ENCODE assay signal across 9 cellular contexts in genomic region chr4:173521474-173522159, GRCh38. TPM values are rescaled to one million over a fixed set of nuclear protein-coding genes. Genes with fewer than 3 reads are reported as not detected.
A peak's percentile ranks its signal among the peaks of the same experiment; 100 is the strongest.
DNase-seq lines count a peak whose midpoint lies in the region; ATAC-seq and TF ChIP-seq lines count a peak whose summit lies in the region.
"Had no signal": no experiment of that assay in that cellular context is flagged by ENCODE, and none has a peak within 500 bp of the region (broad histone marks: within the 10 kb centered on the region; RNA-seq: fewer than 3 reads in every experiment).

No MANE protein-coding gene starts in this region.

- ATAC-seq in activated CD4-positive, alpha-beta T cell treated with anti-CD3 and anti-CD28 coated beads for 36 hours, result no peak

- peak overlapping the region; percentile 77 for H3K4me2 ChIP-seq in hepatocyte

- peaks cover 28% of the 10 kb centered on the region for H3K79me2 ChIP-seq in hepatocyte

- peak in 1 of 2 donors; percentile 20 for TF ChIP-seq POLR2A in sigmoid colon (IDR thresholded peaks at IDR 0.05)

- TF ChIP-seq EP300 in sigmoid colon (IDR thresholded peaks at IDR 0.05), result peak in 1 of 4 donors; percentile 1

- H2AFZ ChIP-seq in hepatocyte, result peak overlapping the region; percentile 23

- CTCF ChIA-PET in activated CD4-positive, alpha-beta T cell treated with anti-CD3 and anti-CD28 coated beads for 36 hours (lab: Charles Lee), result no interaction called here

- H3K4me1 ChIP-seq in adipocyte (ENCODE audit: control insufficient read depth, insufficient read depth, low read length) (peaks cover 38% of the 10 kb centered on the region), hepatocyte (ENCODE audit: insufficient read depth) (peaks cover 38% of the 10 kb centered on the region), sigmoid colon (peaks cover 0 to 40% (median 34%) of the 10 kb centered on the region in 4 donors), HAP-1 (no peaks in the 10 kb centered on the region)

- H3K27me3 ChIP-seq in adipocyte (replicated peaks; ENCODE audit: control insufficient read depth, insufficient read depth, low read length) (no peaks in the 10 kb centered on the region), hepatocyte (peaks cover 86% of the 10 kb centered on the region), sigmoid colon (no peaks in the 10 kb centered on the region), HAP-1 (ENCODE audit: low read depth) (no peaks in the 10 kb centered on the region)

- H3K36me3 ChIP-seq in adipocyte (ENCODE audit: control insufficient read depth, insufficient read depth, low read length, severe bottlenecking), result peaks cover 5% of the 10 kb centered on the region
- no peaks in the 10 kb centered on the region for H3K36me3 ChIP-seq in hepatocyte (replicated peaks; ENCODE audit: insufficient read depth, low read depth)
- H3K36me3 ChIP-seq in sigmoid colon, result peaks cover 3 to 27% (median 9%) of the 10 kb centered on the region in 4 donors
- H3K36me3 ChIP-seq in HAP-1 (replicated peaks), result no peaks in the 10 kb centered on the region

- peak overlapping the region; percentile 97 for H3K9ac ChIP-seq in adipocyte (ENCODE audit: low read length)

- peaks cover 21% of the 10 kb centered on the region for H3K4me1 Mint-ChIP-seq in activated CD4-positive, alpha-beta T cell treated with anti-CD3 and anti-CD28 coated beads for 36 hours

- no peaks in the 10 kb centered on the region for H3K9me3 ChIP-seq in adipocyte (ENCODE audit: control insufficient read depth, low read length)
- no peaks in the 10 kb centered on the region for H3K9me3 ChIP-seq in hepatocyte (ENCODE audit: low read depth)
- H3K9me3 ChIP-seq in sigmoid colon, result no peaks in the 10 kb centered on the region
- no peaks in the 10 kb centered on the region for H3K9me3 ChIP-seq in HAP-1

- POLR2A ChIA-PET in activated CD4-positive, alpha-beta T cell treated with anti-CD3 and anti-CD28 coated beads for 36 hours (lab: Charles Lee), result no interaction called here

- intact Hi-C loops in sigmoid colon (cut with DNase I), result loop anchor here (5.0 kb wide), 1 partner anchor 691 kb away; no protein-coding TSS in a partner anchor
- intact Hi-C loops in activated CD4-positive, alpha-beta T cell treated with anti-CD3 and anti-CD28 coated beads for 36 hours (cut with DNase I, micrococcal nuclease), result loop anchor here (2.0 to 5.0 kb wide), 2 partner anchors 691 to 693 kb away; no protein-coding TSS in a partner anchor

- TF ChIP-seq CTCF in HFF-Myc (IDR thresholded peaks at IDR 0.05; ENCODE audit: low read depth, low read length, missing control alignments) (no peak), hepatocyte (IDR thresholded peaks at IDR 0.05; ENCODE audit: poor library complexity) (no peak), sigmoid colon (IDR thresholded peaks at IDR 0.05) (no peak)

- H3K9me2 ChIP-seq in hepatocyte (replicated peaks; ENCODE audit: insufficient read depth), result no peaks in the 10 kb centered on the region

- H3K4me3 ChIP-seq in HFF-Myc (replicated peaks; ENCODE audit: low read depth, low read length) (peak overlapping the region; percentile 49), adipocyte (ENCODE audit: low read length) (peak overlapping the region; percentile 89), hepatocyte (peak overlapping the region; percentile 5), sigmoid colon (peak overlapping the region; percentile 90 to 96 (median 92)), HAP-1 (no peak overlapping the region)

- peaks cover 7% of the 10 kb centered on the region for H3K36me3 Mint-ChIP-seq in activated CD4-positive, alpha-beta T cell treated with anti-CD3 and anti-CD28 coated beads for 36 hours (ENCODE audit: low read depth)

- no peak overlapping the region for H3K4me3 Mint-ChIP-seq in activated CD4-positive, alpha-beta T cell treated with anti-CD3 and anti-CD28 coated beads for 36 hours

- H3K27ac ChIP-seq in hepatocyte, result peak overlapping the region; percentile 92
- peak overlapping the region; percentile 98 to 99 (median 99) for H3K27ac ChIP-seq in sigmoid colon

- H3K27me3 Mint-ChIP-seq in activated CD4-positive, alpha-beta T cell treated with anti-CD3 and anti-CD28 coated beads for 36 hours, result peaks cover 86% of the 10 kb centered on the region

- no peaks in the 10 kb centered on the region for H4K20me1 ChIP-seq in hepatocyte (ENCODE audit: insufficient read depth, poor library complexity, severe bottlenecking)

- no peak for DNase-seq in HFF-Myc (ENCODE audit: extremely low read depth, low read depth)
- no peak for DNase-seq in adipocyte (ENCODE audit: low read depth)
- no peak for DNase-seq in hepatocyte (ENCODE audit: low spot score)
- peak; percentile 89 for DNase-seq in sigmoid colon
- no peak for DNase-seq in HAP-1 (ENCODE audit: low spot score in 2 of 2)
- DNase-seq in stimulated activated naive CD4-positive, alpha-beta T cell treated with Interleukin-2 at 50 U/mL for 16 hours (lab: John Stamatoyannopoulos, UW), result no peak
- DNase-seq in C1 segment of cervical spinal cord (lab: John Stamatoyannopoulos, UW), result no peak
- no peak for DNase-seq in activated CD4-positive, alpha-beta T cell treated with anti-CD3 and anti-CD28 coated beads for 36 hours

- no peaks in the 10 kb centered on the region for H3K9me3 Mint-ChIP-seq in activated CD4-positive, alpha-beta T cell treated with anti-CD3 and anti-CD28 coated beads for 36 hours (ENCODE audit: low read depth)

- in situ Hi-C loops in HAP-1 (cut with MboI; ENCODE audit: low sequenced_read_pairs), result no loop called here

- H3K27ac Mint-ChIP-seq in activated CD4-positive, alpha-beta T cell treated with anti-CD3 and anti-CD28 coated beads for 36 hours, result no peak overlapping the region

- 17% methylated on average over 27 of the region's 27 CpGs for WGBS in hepatocyte (ENCODE audit: low lambda C conversion rate, missing lambda C conversion rate)
- WGBS in sigmoid colon, 2 donors, result 7 to 15% methylated on average over 27 of the region's 27 CpGs

RNA-seq across cellular contexts. Expression of gene HAND2, which starts 8.4 kb away (rescaled TPM):
- total RNA-seq in hepatocyte (67.9 and 69.7 TPM in 2 replicates), sigmoid colon (100 to 1,000 TPM; 141 to 224 (median 180) TPM)
- polyA plus RNA-seq in hepatocyte (141 and 152 TPM in 2 replicates), sigmoid colon (10 to 100 TPM in 1 of 3 donors, 1 to 10 TPM in 1, under 1 TPM in 1; 0.46 to 17.4 (median 7.2) TPM)
- total RNA-seq in activated CD4-positive, alpha-beta T cell treated with anti-CD3 and anti-CD28 coated beads for 36 hours, result not detected
- total RNA-seq: T-helper 2 cell treated with Interferon-gamma antibody and Interleukin-4, amounts not matched to agents 100 ng/mL and 5 ng/mL, for 36 hours had no signal

Comparison
In these comparisons a context has a peak if more than half of its experiments do, and no peak if none do; other contexts are left out.
1. RNA of gene HAND2, which starts 8.4 kb away (total RNA-seq): 141 to 224 TPM in sigmoid colon and 67.9 to 69.7 TPM in hepatocyte; not detected in activated CD4-positive, alpha-beta T cell treated with anti-CD3 and anti-CD28 coated beads for 36 hours; every median in the first group is over 10 times any median in the second.